In the genomic region with DNA sequence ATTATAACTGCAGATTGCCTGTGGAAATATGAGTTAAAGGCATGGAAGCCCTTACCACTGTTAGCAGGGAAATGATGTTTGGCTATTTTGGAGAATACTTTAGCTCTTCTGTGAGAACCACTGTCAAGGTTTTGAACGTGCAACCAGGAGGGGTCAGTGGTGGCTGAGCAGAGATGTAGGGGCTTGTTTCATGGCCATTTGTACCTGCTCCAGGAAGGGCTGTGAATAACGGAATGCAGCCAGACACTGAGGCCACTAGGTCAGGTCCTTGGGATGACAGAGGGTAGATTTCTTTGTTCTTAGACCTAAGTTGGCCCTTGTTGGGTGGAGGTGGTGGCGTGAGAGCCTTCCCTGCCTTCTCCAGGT, we compare ENCODE assay signal across 16 cellular contexts. TPM values are rescaled to one million over a fixed set of nuclear protein-coding genes. Genes with fewer than 3 reads are reported as not detected.
DNase-seq lines count a peak whose midpoint lies in the region; ATAC-seq, FAIRE-seq and TF ChIP-seq lines count a peak whose summit lies in the region.
"Had no signal": no experiment of that assay in that cellular context is flagged by ENCODE, and none has a peak within 500 bp of the region (broad histone marks: within the 10 kb centered on the region; RNA-seq: fewer than 3 reads in every experiment).

No MANE protein-coding gene starts in this region.

- BruUV-seq in Panc1 (replicated peaks; lab: Mats Ljungman, UMichigan): no TSS peak

- no peaks in the 10 kb centered on the region for H3K9me3 ChIP-seq in Panc1 (ENCODE audit: control insufficient read depth, insufficient read depth, low read depth, low read length)
- H3K9me3 ChIP-seq in upper lobe of right lung: no peaks in the 10 kb centered on the region
- H3K9me3 ChIP-seq: colonic mucosa, lower lobe of right lung, tibial nerve had no signal

- ATAC-seq in Panc1: 0 out of 2 replicates have a peak, but pooled peaks have one; percentile 29
- ATAC-seq in HG03095 (IDR thresholded peaks at IDR 0.05; ENCODE audit: unreplicated experiment): no peak
- ATAC-seq in upper lobe of right lung: no peak

- peak; percentile 29 for TF ChIP-seq CTCF in GM06990 (IDR thresholded peaks at IDR 0.05; ENCODE audit: insufficient read depth, low read length, poor library complexity, severe bottlenecking)
- TF ChIP-seq CTCF in Panc1 (IDR thresholded peaks at IDR 0.05): peak; percentile 26
- TF ChIP-seq CTCF in upper lobe of right lung (IDR thresholded peaks at IDR 0.05): no peak

- intact Hi-C loops in Panc1 (cut with micrococcal nuclease; ENCODE audit: unreplicated experiment): no loop called here
- intact Hi-C loops in dendritic cell treated with granulocyte-macrophage colony-stimulating factor and Interleukin-4, amounts not matched to agents 40 ng/mL and 50 ng/mL, for 4 days (cut with micrococcal nuclease): no loop called here
- intact Hi-C loops in upper lobe of right lung (cut with DNase I): no loop called here

- in situ Hi-C loops in Panc1 (cut with HindIII; ENCODE audit: low pct_unique_long_range_greater_than_20kb, low sequenced_read_pairs): no loop called here

- H3K4me1 ChIP-seq in Panc1 (ENCODE audit: control insufficient read depth, insufficient read depth, low read length): no peaks in the 10 kb centered on the region; the same call in 1 of the 2 replicates
- peaks cover 18% of the 10 kb centered on the region for H3K4me1 ChIP-seq in upper lobe of right lung
- H3K4me1 ChIP-seq: colonic mucosa, lower lobe of right lung had no signal

- peaks cover 11% of the 10 kb centered on the region for H3K36me3 Mint-ChIP-seq in dendritic cell treated with granulocyte-macrophage colony-stimulating factor and Interleukin-4, amounts not matched to agents 40 ng/mL and 50 ng/mL, for 4 days (ENCODE audit: low read depth)

- POLR2A ChIA-PET in Panc1 (lab: Charles Lee): interaction anchor here (0.6 kb wide), 1 partner anchor 16 kb away, joined by 6 read pairs; no protein-coding TSS in a partner anchor

- H3K4me3 Mint-ChIP-seq in dendritic cell treated with granulocyte-macrophage colony-stimulating factor and Interleukin-4, amounts not matched to agents 40 ng/mL and 50 ng/mL, for 4 days: no peak overlapping the region

- no peak for TF ChIP-seq POLR2A in GM12891 (IDR thresholded peaks at IDR 0.05; ENCODE audit: low read depth, low read length)

- H3K27me3 ChIP-seq in GM06990 (replicated peaks; ENCODE audit: control insufficient read depth, insufficient read depth, low read length) (no peaks in the 10 kb centered on the region), Panc1 (ENCODE audit: control insufficient read depth, insufficient read depth, low read length) (no peaks in the 10 kb centered on the region), upper lobe of right lung (no peaks in the 10 kb centered on the region)
- H3K27me3 ChIP-seq: colonic mucosa, tibial nerve had no signal

- CTCF ChIA-PET in Panc1 (lab: Charles Lee): no interaction called here

- H3K4me3 ChIP-seq in GM06990 (replicated peaks; ENCODE audit: low read depth, low read length) (peak overlapping the region; percentile 60), Panc1 (ENCODE audit: low read depth in 2 of 2, low read length in 2 of 2) (no peak overlapping the region), upper lobe of right lung (no peak overlapping the region)
- H3K4me3 ChIP-seq: colonic mucosa, lower lobe of right lung, smooth muscle cell, tibial nerve had no signal

- no peaks in the 10 kb centered on the region for H3K27me3 Mint-ChIP-seq in dendritic cell treated with granulocyte-macrophage colony-stimulating factor and Interleukin-4, amounts not matched to agents 40 ng/mL and 50 ng/mL, for 4 days

- H3K27ac ChIP-seq in Panc1 (ENCODE audit: low read length): no peak overlapping the region
- no peak overlapping the region for H3K27ac ChIP-seq in upper lobe of right lung
- H3K27ac ChIP-seq: colonic mucosa, lower lobe of right lung, tibial nerve had no signal

- peak overlapping the region; percentile 26 for H3K27ac Mint-ChIP-seq in dendritic cell treated with granulocyte-macrophage colony-stimulating factor and Interleukin-4, amounts not matched to agents 40 ng/mL and 50 ng/mL, for 4 days

- H3K9me3 Mint-ChIP-seq in dendritic cell treated with granulocyte-macrophage colony-stimulating factor and Interleukin-4, amounts not matched to agents 40 ng/mL and 50 ng/mL, for 4 days: no peaks in the 10 kb centered on the region

- H3K36me3 ChIP-seq in GM06990 (ENCODE audit: control insufficient read depth, insufficient read depth, low read length) (no peaks in the 10 kb centered on the region; the same call in 1 of the 2 replicates), Panc1 (ENCODE audit: control insufficient read depth, insufficient read depth, low read length) (no peaks in the 10 kb centered on the region), upper lobe of right lung (no peaks in the 10 kb centered on the region)
- H3K36me3 ChIP-seq: colonic mucosa, lower lobe of right lung, tibial nerve had no signal

- peaks cover 75% of the 10 kb centered on the region for H3K4me1 Mint-ChIP-seq in dendritic cell treated with granulocyte-macrophage colony-stimulating factor and Interleukin-4, amounts not matched to agents 40 ng/mL and 50 ng/mL, for 4 days (ENCODE audit: low read depth)

- no peak for DNase-seq in GM06990 (ENCODE audit: extremely low read depth, insufficient read length)
- DNase-seq in GM12891 (ENCODE audit: insufficient read length, low spot score): no peak
- DNase-seq in Panc1 (ENCODE audit: low read depth, low spot score): no peak
- no peak for DNase-seq in mesenteric fat pad (ENCODE audit: low spot score)
- DNase-seq in EL: no peak
- no peak for DNase-seq in upper lobe of right lung
- DNase-seq: activated CD4-positive, CD25-positive, alpha-beta regulatory T cell treated with anti-CD3 and anti-CD28 coated beads, Interleukin-2, amount 50 U/mL, for 72 hours; activated naive CD4-positive, alpha-beta T cell treated with Interleukin-2 at 50 U/mL for 16 hours; colonic mucosa; lower lobe of right lung; OCI-M1; SW 1271 had no signal

- FAIRE-seq in GM12891 (lab: Jason Lieb, UNC): peak; percentile 63

TF ChIP-seq in GM12891, 5 proteins besides CTCF, POLR2A, EP300 and RAD21:
- no peak for TF ChIP-seq TAF1 (IDR thresholded peaks at IDR 0.05; ENCODE audit: low read depth, low read length)
- no peak for TF ChIP-seq SPI1 (IDR thresholded peaks at IDR 0.05; ENCODE audit: low read depth, low read length)
TF ChIP-seq in GM12891: peak in this region for 0.

RNA-seq across cellular contexts. Expression of a gene that starts 8.3 kb away (rescaled TPM):
- polyA plus RNA-seq in GM12891 (2012; ENCODE audit: low read depth, missing spikeins): 49.2 TPM
- total RNA-seq in Panc1 (2021; ENCODE audit: unreplicated experiment): 37.6 TPM
- polyA plus RNA-seq in Panc1 (2012; ENCODE audit: insufficient read length): 32.3 TPM
- total RNA-seq in mesenteric fat pad: 33.3 TPM
- total RNA-seq in upper lobe of right lung: 22.3 TPM
